Comparison of ENCODE assay signal across 8 cellular contexts in the genomic region with DNA sequence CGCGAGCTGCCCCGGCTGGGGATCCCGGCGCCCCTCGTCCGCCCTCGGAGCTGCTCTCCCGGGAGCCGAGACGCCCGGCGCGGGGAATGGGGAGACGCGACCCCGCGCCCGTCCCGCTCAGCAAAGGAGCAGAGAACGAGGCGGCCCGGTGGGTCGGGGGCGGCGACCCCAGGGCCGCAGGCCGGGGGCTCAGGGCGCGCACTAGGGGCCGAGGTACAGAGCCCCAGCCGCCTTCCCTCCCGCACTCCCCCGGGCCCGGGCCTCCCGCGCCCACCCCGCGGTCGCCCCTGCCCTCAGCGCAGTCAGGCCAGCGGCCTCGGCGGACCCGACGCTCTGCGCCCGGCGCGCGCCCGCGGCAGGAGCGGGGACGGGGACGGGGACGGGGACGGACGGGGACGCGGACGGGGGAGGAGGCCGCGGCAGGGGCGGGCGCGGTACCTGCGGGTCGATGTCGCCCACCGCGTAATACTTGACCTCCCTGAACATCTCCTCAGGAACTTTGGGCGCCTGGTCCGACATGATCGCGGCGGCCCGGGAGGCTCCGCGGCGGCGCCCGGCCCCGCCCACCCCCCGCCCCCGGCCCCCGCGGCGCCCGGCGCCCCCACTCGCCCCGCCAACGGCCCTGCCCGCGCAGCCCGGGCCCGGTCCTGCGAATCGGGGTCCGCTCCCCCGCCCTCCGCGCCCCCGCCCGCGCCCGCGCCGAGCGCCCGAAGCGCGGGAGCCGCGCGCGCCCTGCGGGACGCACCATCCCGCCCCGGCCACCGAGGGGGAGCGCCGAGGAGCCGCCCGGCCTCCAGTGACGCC. TPM values are rescaled to one million over a fixed set of nuclear protein-coding genes. Genes with fewer than 3 reads are reported as not detected.
DNase-seq lines count a peak whose midpoint lies in the region; ATAC-seq and TF ChIP-seq lines count a peak whose summit lies in the region.

Gene PAXIP1, minus strand, starts transcription at position 714 of the 804 bp plus-strand sequence. Its CDS starts 195 bp downstream, at position 519.

- H3K4me3 ChIP-seq in CD4-positive, CD25-positive, alpha-beta regulatory T cell (ENCODE audit: low read depth, low read length) = peak within 1 kb of the TSS; percentile 90
- H3K4me3 ChIP-seq in OCI-LY1 (ENCODE audit: low read depth, low read length, poor library complexity, severe bottlenecking) (peak within 1 kb of the TSS; percentile 90), osteoblast (ENCODE audit: insufficient read depth, low read length) (peak within 1 kb of the TSS; percentile 92), upper lobe of right lung (peak within 1 kb of the TSS; percentile 88)

- TF ChIP-seq CTCF in OCI-LY1 (IDR thresholded peaks at IDR 0.05; ENCODE audit: low read length) = no peak
- TF ChIP-seq CTCF in osteoblast (IDR thresholded peaks at IDR 0.05; ENCODE audit: extremely low read depth, low read depth, low read length) = no peak
- TF ChIP-seq CTCF in upper lobe of right lung (IDR thresholded peaks at IDR 0.05) = no peak

- H3K36me3 ChIP-seq in CD4-positive, CD25-positive, alpha-beta regulatory T cell (ENCODE audit: control insufficient read depth, insufficient read depth, low read length) = peaks cover 9% of the 10 kb centered on the region
- H3K36me3 ChIP-seq in OCI-LY1 (ENCODE audit: insufficient read depth, low read length) = peaks cover 50% of the 10 kb centered on the region
- H3K36me3 ChIP-seq in osteoblast (ENCODE audit: insufficient read depth, low read length) = peaks cover 6% of the 10 kb centered on the region
- H3K36me3 ChIP-seq in upper lobe of right lung = peaks cover 10% of the 10 kb centered on the region

- peak within 1 kb of the TSS; percentile 62 for H3K27ac ChIP-seq in CD4-positive, CD25-positive, alpha-beta regulatory T cell (ENCODE audit: insufficient read depth, low read length, poor library complexity, severe bottlenecking)
- H3K27ac ChIP-seq in OCI-LY1 (ENCODE audit: low read depth, low read length, poor library complexity, severe bottlenecking) (peak within 1 kb of the TSS; percentile 47), osteoblast (ENCODE audit: low read depth, low read length) (peak within 1 kb of the TSS; percentile 83), upper lobe of right lung (peak within 1 kb of the TSS; percentile 89)

- H3K4me3 Mint-ChIP-seq in CD4-positive, CD25-positive, alpha-beta regulatory T cell = peak within 1 kb of the TSS; percentile 94 to 99 (median 96)

- H3K27ac Mint-ChIP-seq in CD4-positive, CD25-positive, alpha-beta regulatory T cell = peak within 1 kb of the TSS; percentile 90 to 98 (median 95)

- peak in 2 of 3 donors; percentile 36 to 67 for DNase-seq in CD4-positive, CD25-positive, alpha-beta regulatory T cell
- peak; percentile 73 for DNase-seq in activated gamma-delta T cell (lab: John Stamatoyannopoulos, UW)
- peak; percentile 78 for DNase-seq in germinal center (ENCODE audit: low spot score)
- peak; percentile 95 for DNase-seq in osteoblast (ENCODE audit: insufficient read length, low spot score, missing footprints)
- DNase-seq in upper lobe of right lung = peak; percentile 76

- H3K27me3 ChIP-seq in CD4-positive, CD25-positive, alpha-beta regulatory T cell (ENCODE audit: control insufficient read depth, insufficient read depth, low read length) = no peaks in the 10 kb centered on the region
- H3K27me3 ChIP-seq in OCI-LY1 (ENCODE audit: insufficient read depth, low read length) (no peaks in the 10 kb centered on the region), osteoblast (ENCODE audit: insufficient read depth, low read length) (no peaks in the 10 kb centered on the region), upper lobe of right lung (no peaks in the 10 kb centered on the region)

- H4K20me1 ChIP-seq in OCI-LY1 (ENCODE audit: insufficient read depth, low read length) (no peaks in the 10 kb centered on the region), osteoblast (ENCODE audit: insufficient read depth, low read length) (no peaks in the 10 kb centered on the region)

- H3K27me3 Mint-ChIP-seq in CD4-positive, CD25-positive, alpha-beta regulatory T cell = no peaks in the 10 kb centered on the region

- H2AFZ ChIP-seq in OCI-LY1 (ENCODE audit: low read length) (no peak within 1 kb of the TSS), osteoblast (ENCODE audit: low read length) (peak within 1 kb of the TSS; percentile 84)

- peaks cover 19% of the 10 kb centered on the region for H3K4me1 ChIP-seq in CD4-positive, CD25-positive, alpha-beta regulatory T cell (ENCODE audit: control insufficient read depth, insufficient read depth, low read length, poor library complexity, severe bottlenecking)
- H3K4me1 ChIP-seq in OCI-LY1 (ENCODE audit: insufficient read depth, low read length, severe bottlenecking) (peaks cover 33% of the 10 kb centered on the region), osteoblast (ENCODE audit: insufficient read depth, low read length) (peaks cover 5% of the 10 kb centered on the region), upper lobe of right lung (peaks cover 17% of the 10 kb centered on the region)

- no peaks in the 10 kb centered on the region for H3K9me2 ChIP-seq in OCI-LY1 (ENCODE audit: low read depth, low read length)

- H3K36me3 Mint-ChIP-seq in CD4-positive, CD25-positive, alpha-beta regulatory T cell = peaks cover 7% of the 10 kb centered on the region

- H3K9ac ChIP-seq in OCI-LY1 (ENCODE audit: low read length) = peak within 1 kb of the TSS; percentile 96

- 0 out of 2 replicates have a peak, but pooled peaks cover 5% of the 10 kb centered on the region for H3F3A ChIP-seq in OCI-LY1 (ENCODE audit: insufficient read depth, low read length)

- intact Hi-C loops in upper lobe of right lung (cut with DNase I) = no loop called here

- H3K79me2 ChIP-seq in OCI-LY1 (ENCODE audit: insufficient read depth, low read length) (peaks cover 36% of the 10 kb centered on the region), osteoblast (ENCODE audit: insufficient read depth, low read length) (peaks cover 50% of the 10 kb centered on the region)

- no peaks in the 10 kb centered on the region for H3K9me3 ChIP-seq in CD4-positive, CD25-positive, alpha-beta regulatory T cell (ENCODE audit: control insufficient read depth in 2 of 2, low read length in 2 of 2)
- H3K9me3 ChIP-seq in OCI-LY1 (ENCODE audit: low read length) (no peaks in the 10 kb centered on the region), osteoblast (ENCODE audit: low read depth, low read length) (no peaks in the 10 kb centered on the region), upper lobe of right lung (no peaks in the 10 kb centered on the region)

- H3K9me3 Mint-ChIP-seq in CD4-positive, CD25-positive, alpha-beta regulatory T cell = peaks cover 0 to 2% (median 0%) of the 10 kb centered on the region in 7 donors

- H3K4me2 ChIP-seq in OCI-LY1 (ENCODE audit: low read length) = peak within 1 kb of the TSS; percentile 75
- peak within 1 kb of the TSS; percentile 91 for H3K4me2 ChIP-seq in osteoblast (ENCODE audit: insufficient read depth, low read length)

- H3K4me1 Mint-ChIP-seq in CD4-positive, CD25-positive, alpha-beta regulatory T cell = peaks cover 6 to 16% (median 10%) of the 10 kb centered on the region in 4 donors

- ATAC-seq in CD4-positive, CD25-positive, alpha-beta regulatory T cell (ENCODE audit: low read depth in 2 of 2) = peak; percentile 76 to 79
- ATAC-seq in GM18909 (IDR thresholded peaks at IDR 0.05; ENCODE audit: poor library complexity, unreplicated experiment) (peak; percentile 62), HG03108 (IDR thresholded peaks at IDR 0.05; ENCODE audit: unreplicated experiment) (peak; percentile 45), upper lobe of right lung (peak; percentile 83)

RNA-seq across cellular contexts. Expression of gene PAXIP1, which starts in this region (rescaled TPM):
- 15.1 TPM for total RNA-seq in CD4-positive, CD25-positive, alpha-beta regulatory T cell
- polyA plus RNA-seq in CD4-positive, CD25-positive, alpha-beta regulatory T cell = 1 to 10 TPM in 3 of 4 donors, under 1 TPM in 1; 0.88 to 2.6 (median 2.0) TPM
- total RNA-seq in osteoblast = 9.4 and 10.5 TPM in 2 replicates
- 11.8 TPM for total RNA-seq in upper lobe of right lung

Comparison
In these comparisons a context has a peak if more than half of its experiments do, and no peak if none do; other contexts are left out.
1. Peak in every context shown above with its lines: DNase-seq, ATAC-seq, H3K4me3 ChIP-seq and H3K27ac ChIP-seq.